24 cellular contexts compared by ENCODE assay signal in the genomic region with DNA sequence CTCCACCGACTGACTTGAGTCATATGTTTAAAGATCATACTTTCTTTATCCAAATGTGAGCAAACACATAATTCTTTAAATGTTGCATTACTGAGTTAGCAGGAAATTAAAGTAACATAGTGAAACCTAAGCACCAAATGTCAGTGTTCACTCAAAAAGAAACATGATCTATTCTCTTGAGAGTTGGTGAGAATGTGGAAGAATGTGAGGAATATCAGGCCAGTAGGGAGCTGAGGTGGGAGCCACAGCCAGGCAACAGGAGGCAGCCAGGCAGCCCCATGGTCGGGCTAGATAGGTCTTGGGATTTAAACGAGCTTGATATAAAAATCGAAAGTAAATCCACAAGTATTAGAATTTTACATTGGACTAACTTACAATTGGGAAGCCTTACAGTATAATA.
"Had no signal": no experiment of that assay in that cellular context is flagged by ENCODE, and none has a peak within 500 bp of the region (broad histone marks: within the 10 kb centered on the region; RNA-seq: fewer than 3 reads in every experiment).

No MANE protein-coding gene starts in this region.

- H3K4me3 ChIP-seq: gastroesophageal sphincter, hepatocyte, lower lobe of right lung, right atrium auricular region, uterus had no signal

- H3K4me2 ChIP-seq: hepatocyte had no signal

- H3K4me1 Mint-ChIP-seq: activated CD4-positive, alpha-beta T cell treated with anti-CD3 and anti-CD28 coated beads for 36 hours; activated CD8-positive, alpha-beta memory T cell treated with anti-CD3 and anti-CD28 coated beads, Interleukin-2, amount 10 ng/mL, durations not matched to agents 7 days and 5 days; activated naive CD4-positive, alpha-beta T cell treated with anti-CD3 and anti-CD28 coated beads, Interleukin-2, amount 50 U/mL, for 24 hours; activated naive CD8-positive, alpha-beta T cell treated with anti-CD3 and anti-CD28 coated beads, Interleukin-2, amount 50 U/mL, for 24 hours; central memory CD8-positive, alpha-beta T cell had no signal

- H3K36me3 ChIP-seq: gastroesophageal sphincter, lower lobe of right lung, right atrium auricular region, uterus had no signal

- DNase-seq: activated CD4-positive, alpha-beta T cell treated with anti-CD3 and anti-CD28 coated beads for 36 hours; activated CD4-positive, CD25-positive, alpha-beta regulatory T cell; activated CD8-positive, alpha-beta memory T cell treated with anti-CD3 and anti-CD28 coated beads, Interleukin-2, amount 10 ng/mL, durations not matched to agents 7 days and 5 days; activated CD8-positive, alpha-beta T cell treated with anti-CD3 and anti-CD28 coated beads, Interleukin-2, amount 10 ng/mL, durations not matched to agents 7 days and 5 days; activated naive CD8-positive, alpha-beta T cell treated with anti-CD3 and anti-CD28 coated beads, Interleukin-2, amount 50 U/mL, for 24 hours; activated T-cell treated with anti-CD3 and anti-CD28 coated beads, Interleukin-2, amount 50 U/mL, for 48 hours; effector CD8-positive, alpha-beta T cell; islet precursor cell; lower lobe of right lung; mesendoderm; nephron progenitor cell; stimulated activated CD4-positive, alpha-beta T cell treated with anti-CD3 and anti-CD28 coated beads, Interleukin-12 subunit alpha, Interleukin-12 subunit beta, amount 100 ng/mL, for 4 hours; stimulated activated CD4-positive, alpha-beta T cell treated with anti-CD3 and anti-CD28 coated beads, Interleukin-4, amount 100 ng/mL, for 1 hour; stimulated activated naive CD8-positive, alpha-beta T cell treated with anti-CD3 and anti-CD28 coated beads, Interleukin-15, Interleukin-2, amounts not matched to agents 100 U/mL and 50 U/mL, for 24 hours; uterus had no signal

- H3K27me3 Mint-ChIP-seq: activated CD8-positive, alpha-beta memory T cell treated with anti-CD3 and anti-CD28 coated beads, Interleukin-2, amount 10 ng/mL, durations not matched to agents 7 days and 5 days; type B pancreatic cell had no signal

- H3K27ac Mint-ChIP-seq: activated CD4-positive, alpha-beta T cell treated with anti-CD3 and anti-CD28 coated beads for 36 hours; activated CD8-positive, alpha-beta memory T cell treated with anti-CD3 and anti-CD28 coated beads, Interleukin-2, amount 10 ng/mL, durations not matched to agents 7 days and 5 days; activated CD8-positive, alpha-beta T cell treated with anti-CD3 and anti-CD28 coated beads, Interleukin-2, amount 10 ng/mL, durations not matched to agents 7 days and 5 days; activated naive CD4-positive, alpha-beta T cell treated with anti-CD3 and anti-CD28 coated beads, Interleukin-2, amount 50 U/mL, for 24 hours; activated naive CD8-positive, alpha-beta T cell treated with anti-CD3 and anti-CD28 coated beads, Interleukin-2, amount 50 U/mL, for 24 hours; activated T-helper 2 cell treated with anti-CD3 and anti-CD28 coated beads, Interferon-gamma antibody, Interleukin-2, Interleukin-4, amounts not matched to agents 10 μg/mL and 5 μg/mL and 100 μg/mL, durations not matched to agents 14 hours and 24 hours and 36 hours; type B pancreatic cell had no signal

- H3K9me3 Mint-ChIP-seq: activated naive CD4-positive, alpha-beta T cell treated with anti-CD3 and anti-CD28 coated beads, Interleukin-2, amount 50 U/mL, for 24 hours; activated T-helper 2 cell treated with anti-CD3 and anti-CD28 coated beads, Interferon-gamma antibody, Interleukin-2, Interleukin-4, amounts not matched to agents 10 μg/mL and 5 μg/mL and 100 μg/mL, durations not matched to agents 14 hours and 24 hours and 36 hours; central memory CD8-positive, alpha-beta T cell had no signal

- H3K36me3 Mint-ChIP-seq: activated CD8-positive, alpha-beta memory T cell treated with anti-CD3 and anti-CD28 coated beads, Interleukin-2, amount 10 ng/mL, durations not matched to agents 7 days and 5 days; activated naive CD4-positive, alpha-beta T cell treated with anti-CD3 and anti-CD28 coated beads, Interleukin-2, amount 50 U/mL, for 24 hours; type B pancreatic cell had no signal

- H2AFZ ChIP-seq: hepatocyte, parathyroid adenoma had no signal

- H3K27me3 ChIP-seq: gastroesophageal sphincter, hepatocyte, right atrium auricular region, uterus had no signal

- H3K79me2 ChIP-seq: hepatocyte, parathyroid adenoma had no signal

- H3K9me3 ChIP-seq: gastroesophageal sphincter, lower lobe of right lung, right atrium auricular region, uterus had no signal

- H3K4me1 ChIP-seq: gastroesophageal sphincter, lower lobe of right lung, parathyroid adenoma, right atrium auricular region, uterus had no signal

- H3K27ac ChIP-seq: gastroesophageal sphincter, hepatocyte, lower lobe of right lung, parathyroid adenoma, right atrium auricular region, uterus had no signal

- ATAC-seq: activated CD4-positive, alpha-beta T cell treated with anti-CD3 and anti-CD28 coated beads for 36 hours; activated CD8-positive, alpha-beta memory T cell treated with anti-CD3 and anti-CD28 coated beads, Interleukin-2, amount 10 ng/mL, durations not matched to agents 7 days and 5 days; activated CD8-positive, alpha-beta T cell treated with anti-CD3 and anti-CD28 coated beads, Interleukin-2, amount 10 ng/mL, durations not matched to agents 7 days and 5 days; activated naive CD8-positive, alpha-beta T cell treated with anti-CD3 and anti-CD28 coated beads, Interleukin-2, amount 50 U/mL, for 24 hours; gastroesophageal sphincter; left lobe of liver; lower lobe of right lung; stimulated activated naive CD8-positive, alpha-beta T cell treated with anti-CD3 and anti-CD28 coated beads, Interleukin-15, Interleukin-2, amounts not matched to agents 100 U/mL and 50 U/mL, for 24 hours had no signal

- H3K4me3 Mint-ChIP-seq: activated CD4-positive, alpha-beta T cell treated with anti-CD3 and anti-CD28 coated beads for 36 hours; activated CD8-positive, alpha-beta memory T cell treated with anti-CD3 and anti-CD28 coated beads, Interleukin-2, amount 10 ng/mL, durations not matched to agents 7 days and 5 days; activated CD8-positive, alpha-beta T cell treated with anti-CD3 and anti-CD28 coated beads, Interleukin-2, amount 10 ng/mL, durations not matched to agents 7 days and 5 days; activated naive CD4-positive, alpha-beta T cell treated with anti-CD3 and anti-CD28 coated beads, Interleukin-2, amount 50 U/mL, for 24 hours; activated naive CD8-positive, alpha-beta T cell treated with anti-CD3 and anti-CD28 coated beads, Interleukin-2, amount 50 U/mL, for 24 hours; central memory CD8-positive, alpha-beta T cell; nephron progenitor cell; type B pancreatic cell had no signal

- H3K9ac ChIP-seq: parathyroid adenoma had no signal
